20 cellular contexts compared by ENCODE assay signal in the genomic region with DNA sequence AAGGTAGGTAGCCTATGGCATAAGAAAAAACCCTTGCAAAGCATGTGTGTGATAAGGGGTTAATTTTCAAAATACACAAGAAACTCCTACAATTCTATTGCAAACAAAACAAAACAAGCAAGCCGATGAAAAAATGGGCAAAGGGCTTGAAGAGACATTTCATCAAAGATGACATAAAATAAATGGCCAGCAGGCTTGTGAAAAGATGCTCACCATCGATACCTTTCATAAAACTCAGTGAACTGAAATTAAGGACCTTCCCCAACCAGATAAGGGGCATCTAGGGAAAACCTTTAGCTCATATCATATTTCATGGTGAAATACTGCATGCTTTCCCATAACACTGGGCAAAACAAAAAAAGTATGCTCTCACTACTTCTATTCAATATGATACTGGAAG.
DNase-seq lines count a peak whose midpoint lies in the region; ATAC-seq, FAIRE-seq and TF ChIP-seq lines count a peak whose summit lies in the region.
"Had no signal": no experiment of that assay in that cellular context is flagged by ENCODE, and none has a peak within 500 bp of the region (broad histone marks: within the 10 kb centered on the region; RNA-seq: fewer than 3 reads in every experiment).

No MANE protein-coding gene starts in this region.

- ATAC-seq in HepG2: no peak
- ATAC-seq in GM18909 (IDR thresholded peaks at IDR 0.05; ENCODE audit: poor library complexity, unreplicated experiment): no peak
- ATAC-seq: GM23338, Panc1 had no signal

- no peak for TF ChIP-seq EP300 in HepG2 (IDR thresholded peaks at IDR 0.05; ENCODE audit: low read depth in 2 of 2, low read length in 2 of 2)
- no peak for TF ChIP-seq EP300 in HepG2 (CRISPR knock-in tag; IDR thresholded peaks at IDR 0.05; ENCODE audit: borderline replicate concordance)

- no peak for DNase-seq in activated naive CD4-positive, alpha-beta T cell treated with anti-CD3 and anti-CD28 coated beads, Interleukin-2, amount 50 U/mL, for 16 hours
- peak; percentile 43 for DNase-seq in NCI-H187 treated with DMSO at 0.1 percent for 48 hours (lab: John Stamatoyannopoulos, UW)
- peak; percentile 78 for DNase-seq in NCI-H2171 treated with DMSO at 0.1 percent for 48 hours (lab: John Stamatoyannopoulos, UW)
- no peak for DNase-seq in HepG2 (ENCODE audit: low spot score)
- DNase-seq in NK-92 (lab: John Stamatoyannopoulos, UW; ENCODE audit: unreplicated experiment): no peak
- no peak for DNase-seq in epidermal melanocyte (ENCODE audit: insufficient read length, low spot score)
- DNase-seq: Calu3; CD8-positive, alpha-beta memory T cell; KG1; NCI-H1105; SIG-M5; SK-N-SH; T-helper 2 cell had no signal

- H3K9me3 Mint-ChIP-seq in activated naive CD4-positive, alpha-beta T cell treated with anti-CD3 and anti-CD28 coated beads, Interleukin-2, amount 50 U/mL, for 24 hours: no peaks in the 10 kb centered on the region
- H3K9me3 Mint-ChIP-seq: CD8-positive, alpha-beta memory T cell; GM23338 had no signal

- in situ Hi-C loops in HepG2 (cut with HindIII; ENCODE audit: extremely low pct_ligation_motif_present, low pct_unique_long_range_greater_than_20kb): no loop called here

- no peak overlapping the region for H3K27ac ChIP-seq in HepG2 (ENCODE audit: extremely low read length, insufficient read depth, low read length)
- H3K27ac ChIP-seq: C4-2B had no signal

- H3K79me2 ChIP-seq in HepG2 (ENCODE audit: insufficient read depth, low read length): peaks cover 16% of the 10 kb centered on the region

- H3K4me1 ChIP-seq in HepG2 (ENCODE audit: insufficient read depth, low read length): no peaks in the 10 kb centered on the region
- H3K4me1 ChIP-seq: HAP-1 had no signal

- BruUV-seq in HepG2 (replicated peaks; lab: Mats Ljungman, UMichigan): no TSS peak

- POLR2A ChIA-PET in HepG2 (lab: Yijun Ruan, JAX): no interaction called here

- no peak for FAIRE-seq in HepG2 (lab: Jason Lieb, UNC)
- FAIRE-seq: A204.1 had no signal

- no peaks in the 10 kb centered on the region for H4K20me1 ChIP-seq in HepG2 (ENCODE audit: insufficient read depth, low read length)

- no peak for TF ChIP-seq CTCF in HepG2 (CRISPR knock-in tag; IDR thresholded peaks at IDR 0.05)

- peak overlapping the region; percentile 5 for H3K27ac Mint-ChIP-seq in activated naive CD4-positive, alpha-beta T cell treated with anti-CD3 and anti-CD28 coated beads, Interleukin-2, amount 50 U/mL, for 24 hours
- H3K27ac Mint-ChIP-seq: GM23338 had no signal

- no peak for TF ChIP-seq POLR2A in HepG2 (IDR thresholded peaks at IDR 0.05; ENCODE audit: insufficient read depth in 1 of 2, low read depth in 2 of 2, low read length in 2 of 2)

- no peaks in the 10 kb centered on the region for H3K9me3 ChIP-seq in HepG2 (ENCODE audit: low read length)
- H3K9me3 ChIP-seq: HAP-1, SK-N-SH had no signal

- no peaks in the 10 kb centered on the region for H3K36me3 Mint-ChIP-seq in activated naive CD4-positive, alpha-beta T cell treated with anti-CD3 and anti-CD28 coated beads, Interleukin-2, amount 50 U/mL, for 24 hours
- H3K36me3 Mint-ChIP-seq: CD8-positive, alpha-beta memory T cell had no signal

- no peak overlapping the region for H3K4me3 Mint-ChIP-seq in activated naive CD4-positive, alpha-beta T cell treated with anti-CD3 and anti-CD28 coated beads, Interleukin-2, amount 50 U/mL, for 24 hours
- H3K4me3 Mint-ChIP-seq: CD8-positive, alpha-beta memory T cell; GM23338 had no signal

- peaks cover 10 to 55% of the 10 kb centered on the region in 2 experiments for H3K36me3 ChIP-seq in HepG2 (replicated peaks in 1 of 2; ENCODE audit: control insufficient read depth in 1 of 2, insufficient read depth in 2 of 2, low read length in 2 of 2)
- H3K36me3 ChIP-seq: HAP-1 had no signal

- no peaks in the 10 kb centered on the region for H3K27me3 ChIP-seq in HepG2 (ENCODE audit: control insufficient read depth in 1 of 2, insufficient read depth in 2 of 2, low read length in 2 of 2)

- no peak overlapping the region for H3K4me3 ChIP-seq in HepG2 (replicated peaks in 1 of 3; ENCODE audit: insufficient read depth in 1 of 3, low read depth in 2 of 3, low read length in 3 of 3)
- H3K4me3 ChIP-seq: GM23338, HAP-1 had no signal

- 84% methylated on average over 2 of the region's 2 CpGs for WGBS in HepG2 (ENCODE audit: low lambda C conversion rate)

- intact Hi-C loops in HepG2 (cut with micrococcal nuclease; ENCODE audit: unreplicated experiment): no loop called here

- H3K4me2 ChIP-seq in HepG2 (ENCODE audit: low read depth, low read length): no peak overlapping the region
- H3K4me2 ChIP-seq: GM23338, SK-N-SH had no signal

- no peak overlapping the region for H2AFZ ChIP-seq in HepG2 (ENCODE audit: low read length)
- H2AFZ ChIP-seq: GM23338 had no signal

- CTCF ChIA-PET in HepG2 (lab: Yijun Ruan, JAX; ENCODE audit: low intra/inter-chr PET ratio, low total read pairs): no interaction called here

- no peak overlapping the region for H3K9ac ChIP-seq in HepG2 (ENCODE audit: insufficient read depth, low read depth, low read length)
- H3K9ac ChIP-seq: SK-N-SH had no signal

- TF ChIP-seq RAD21 in HepG2 (CRISPR knock-in tag; IDR thresholded peaks at IDR 0.05): no peak

- no peaks in the 10 kb centered on the region for H3K4me1 Mint-ChIP-seq in activated naive CD4-positive, alpha-beta T cell treated with anti-CD3 and anti-CD28 coated beads, Interleukin-2, amount 50 U/mL, for 24 hours
- H3K4me1 Mint-ChIP-seq: CD8-positive, alpha-beta memory T cell had no signal

- H3K27me3 Mint-ChIP-seq in activated naive CD4-positive, alpha-beta T cell treated with anti-CD3 and anti-CD28 coated beads, Interleukin-2, amount 50 U/mL, for 24 hours: no peaks in the 10 kb centered on the region

TF ChIP-seq in HepG2, 621 proteins besides CTCF, POLR2A, EP300 and RAD21:
- TF ChIP-seq CREB1 (IDR thresholded peaks at IDR 0.05) (no peak), CREB1 (CRISPR knock-in tag; IDR thresholded peaks at IDR 0.05) (no peak), ETV5 (CRISPR knock-in tag; IDR thresholded peaks at IDR 0.05; ENCODE audit: borderline replicate concordance) (no peak), ZNF614 (CRISPR knock-in tag; IDR thresholded peaks at IDR 0.05; ENCODE audit: borderline replicate concordance) (no peak), RAD51 (IDR thresholded peaks at IDR 0.05; ENCODE audit: borderline replicate concordance) (no peak), CBX5 (CRISPR knock-in tag; IDR thresholded peaks at IDR 0.05; ENCODE audit: borderline replicate concordance) (no peak), GZF1 (CRISPR knock-in tag; IDR thresholded peaks at IDR 0.05) (no peak), SCMH1 (CRISPR knock-in tag; IDR thresholded peaks at IDR 0.05; ENCODE audit: borderline replicate concordance) (no peak), PRMT3 (CRISPR knock-in tag; IDR thresholded peaks at IDR 0.05; ENCODE audit: borderline replicate concordance, low read depth) (no peak), NFE2L1 (CRISPR knock-in tag; IDR thresholded peaks at IDR 0.05; ENCODE audit: borderline replicate concordance) (no peak), TBL1XR1 (IDR thresholded peaks at IDR 0.05; ENCODE audit: borderline replicate concordance, low read length, partially characterized antibody) (no peak), ZNF510 (CRISPR knock-in tag; IDR thresholded peaks at IDR 0.05; ENCODE audit: low read depth) (no peak), MZF1 (CRISPR knock-in tag; IDR thresholded peaks at IDR 0.05; ENCODE audit: borderline replicate concordance) (no peak), TFDP1 (CRISPR knock-in tag; IDR thresholded peaks at IDR 0.05; ENCODE audit: borderline replicate concordance) (no peak), ZNF777 (CRISPR knock-in tag; IDR thresholded peaks at IDR 0.05) (no peak), TBX3 (IDR thresholded peaks at IDR 0.05; ENCODE audit: borderline replicate concordance) (no peak), ZNF10 (CRISPR knock-in tag; IDR thresholded peaks at IDR 0.05; ENCODE audit: borderline replicate concordance, low read depth) (no peak), NBN (conservative IDR thresholded peaks at IDR 0.05) (no peak), ZMYM3 (CRISPR knock-in tag; IDR thresholded peaks at IDR 0.05) (no peak)
- TF ChIP-seq, protein P1, sequence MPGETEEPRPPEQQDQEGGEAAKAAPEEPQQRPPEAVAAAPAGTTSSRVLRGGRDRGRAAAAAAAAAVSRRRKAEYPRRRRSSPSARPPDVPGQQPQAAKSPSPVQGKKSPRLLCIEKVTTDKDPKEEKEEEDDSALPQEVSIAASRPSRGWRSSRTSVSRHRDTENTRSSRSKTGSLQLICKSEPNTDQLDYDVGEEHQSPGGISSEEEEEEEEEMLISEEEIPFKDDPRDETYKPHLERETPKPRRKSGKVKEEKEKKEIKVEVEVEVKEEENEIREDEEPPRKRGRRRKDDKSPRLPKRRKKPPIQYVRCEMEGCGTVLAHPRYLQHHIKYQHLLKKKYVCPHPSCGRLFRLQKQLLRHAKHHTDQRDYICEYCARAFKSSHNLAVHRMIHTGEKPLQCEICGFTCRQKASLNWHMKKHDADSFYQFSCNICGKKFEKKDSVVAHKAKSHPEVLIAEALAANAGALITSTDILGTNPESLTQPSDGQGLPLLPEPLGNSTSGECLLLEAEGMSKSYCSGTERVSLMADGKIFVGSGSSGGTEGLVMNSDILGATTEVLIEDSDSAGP (CRISPR knock-in tag; IDR thresholded peaks at IDR 0.05; ENCODE audit: borderline replicate concordance): no peak
- TF ChIP-seq, protein P2, sequence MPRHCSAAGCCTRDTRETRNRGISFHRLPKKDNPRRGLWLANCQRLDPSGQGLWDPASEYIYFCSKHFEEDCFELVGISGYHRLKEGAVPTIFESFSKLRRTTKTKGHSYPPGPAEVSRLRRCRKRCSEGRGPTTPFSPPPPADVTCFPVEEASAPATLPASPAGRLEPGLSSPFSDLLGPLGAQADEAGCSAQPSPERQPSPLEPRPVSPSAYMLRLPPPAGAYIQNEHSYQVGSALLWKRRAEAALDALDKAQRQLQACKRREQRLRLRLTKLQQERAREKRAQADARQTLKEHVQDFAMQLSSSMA (CRISPR knock-in tag; IDR thresholded peaks at IDR 0.05): no peak

Comparison
In these comparisons a context has a peak if more than half of its experiments do, and no peak if none do; other contexts are left out.
1. DNase-seq: peak in NCI-H187 treated with DMSO at 0.1 percent for 48 hours (single experiment) and NCI-H2171 treated with DMSO at 0.1 percent for 48 hours (single experiment); none in activated naive CD4-positive, alpha-beta T cell treated with anti-CD3 and anti-CD28 coated beads, Interleukin-2, amount 50 U/mL, for 16 hours (single experiment), HepG2 (single experiment), NK-92 (single experiment) and epidermal melanocyte (single experiment).